ENCODE assay signal across 26 cellular contexts in the genomic region with DNA sequence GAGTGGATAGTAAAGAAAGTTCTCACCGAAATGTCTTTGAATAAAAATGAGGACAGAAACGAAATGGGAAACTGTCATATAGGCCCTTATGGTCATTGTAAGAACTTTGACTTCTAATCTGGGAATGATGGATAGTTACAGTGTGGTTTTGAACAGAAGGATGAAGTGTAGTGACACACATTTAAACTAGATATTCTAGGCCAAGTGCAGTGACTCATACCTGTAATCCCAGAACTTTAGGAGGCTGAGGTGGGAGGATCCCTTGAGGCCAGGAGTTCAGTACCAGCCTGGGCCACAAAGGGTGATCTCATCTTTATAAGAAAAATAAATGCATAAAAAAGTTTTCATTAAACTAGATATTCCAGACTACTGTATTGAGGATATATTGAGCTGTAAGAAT.
"Had no signal": no experiment of that assay in that cellular context is flagged by ENCODE, and none has a peak within 500 bp of the region (broad histone marks: within the 10 kb centered on the region; RNA-seq: fewer than 3 reads in every experiment).

No MANE protein-coding gene starts in this region.

- ATAC-seq: activated T-cell treated with anti-CD3 and anti-CD28 coated beads, Interleukin-2, amount 50 U/mL, for 72 hours; effector memory CD8-positive, alpha-beta T cell; gastrocnemius medialis; left cardiac atrium; naive thymus-derived CD4-positive, alpha-beta T cell had no signal

- H3K4me1 ChIP-seq: adrenal gland, esophagus muscularis mucosa, gastrocnemius medialis, sigmoid colon, testis, transverse colon had no signal

- H3K27ac ChIP-seq: adrenal gland, brain microvascular endothelial cell, coronary artery, esophagus muscularis mucosa, gastrocnemius medialis, ovary, testis, transverse colon, VCaP had no signal

- H3K9me3 ChIP-seq: adrenal gland, esophagus muscularis mucosa, gastrocnemius medialis, ovary, sigmoid colon, testis, transverse colon had no signal

- H3K4me3 ChIP-seq: adrenal gland, coronary artery, esophagus muscularis mucosa, gastrocnemius medialis, ovary, sigmoid colon, testis, transverse colon had no signal

- DNase-seq: activated CD4-positive, alpha-beta T cell treated with anti-CD3 and anti-CD28 coated beads for 4 hours; activated CD4-positive, alpha-beta T cell treated with anti-CD3 and anti-CD28 coated beads, Interleukin-2, amount 50 U/mL, for 4 hours; activated naive CD4-positive, alpha-beta T cell; activated T-cell treated with anti-CD3 and anti-CD28 coated beads for 4 hours; activated T-cell treated with anti-CD3 and anti-CD28 coated beads, Interleukin-2, amount 50 U/mL, for 72 hours; adrenal gland; aorta; brain microvascular endothelial cell; effector memory CD8-positive, alpha-beta T cell; gastrocnemius medialis; glutamatergic neuron; left cardiac atrium; mammary epithelial cell; midbrain; naive thymus-derived CD4-positive, alpha-beta T cell; ovary; sigmoid colon; stimulated activated CD4-positive, alpha-beta T cell treated with anti-CD3 and anti-CD28 coated beads, Interleukin-15, amount 100 ng/mL, for 24 hours; stimulated activated CD4-positive, alpha-beta T cell treated with anti-CD3 and anti-CD28 coated beads, Interleukin-2, amount 100 ng/mL, for 24 hours; stimulated activated naive CD4-positive, alpha-beta T cell; T-helper 1 cell; testis; transverse colon had no signal

- H3K27me3 ChIP-seq: adrenal gland, brain microvascular endothelial cell, esophagus muscularis mucosa, gastrocnemius medialis, ovary, sigmoid colon, testis, transverse colon had no signal

- H3K36me3 ChIP-seq: adrenal gland, brain microvascular endothelial cell, esophagus muscularis mucosa, gastrocnemius medialis, ovary, sigmoid colon, transverse colon had no signal
